Comparison of ENCODE assay signal across 1 cellular context in genomic region chr2:219527472-219527871, GRCh38.
TF ChIP-seq lines count a peak whose summit lies in the region.

No MANE protein-coding gene starts in this region.

TF ChIP-seq in HepG2, 621 proteins besides CTCF, POLR2A, EP300 and RAD21:
- no peak for TF ChIP-seq GLMP (CRISPR knock-in tag; IDR thresholded peaks at IDR 0.05; ENCODE audit: borderline replicate concordance)
- TF ChIP-seq ZNF501 (CRISPR knock-in tag; IDR thresholded peaks at IDR 0.05): no peak
- no peak for TF ChIP-seq ZFYVE20 (CRISPR knock-in tag; IDR thresholded peaks at IDR 0.05; ENCODE audit: borderline replicate concordance, low read depth)
- peak; percentile 47; the same call in 1 of the 2 replicates for TF ChIP-seq ZNF768 (CRISPR knock-in tag; IDR thresholded peaks at IDR 0.05)
- TF ChIP-seq XBP1 (CRISPR knock-in tag; IDR thresholded peaks at IDR 0.05): no peak
- no peak for TF ChIP-seq ZNF264 (CRISPR knock-in tag; IDR thresholded peaks at IDR 0.05)
TF ChIP-seq in HepG2: peak in this region for 1.
